In genomic region chr5:149433524-149434131, GRCh38 we compare ENCODE assay signal across 12 cellular contexts. TPM values are rescaled to one million over a fixed set of nuclear protein-coding genes. Genes with fewer than 3 reads are reported as not detected.
DNase-seq lines count a peak whose midpoint lies in the region; ATAC-seq and TF ChIP-seq lines count a peak whose summit lies in the region.
"Had no signal": no experiment of that assay in that cellular context is flagged by ENCODE, and none has a peak within 500 bp of the region (broad histone marks: within the 10 kb centered on the region; RNA-seq: fewer than 3 reads in every experiment).

No MANE protein-coding gene starts in this region.

- peaks cover 0 to 5% (median 0%) of the 10 kb centered on the region in 3 donors for H3K9me3 ChIP-seq in gastroesophageal sphincter
- no peaks in the 10 kb centered on the region for H3K9me3 ChIP-seq in vagina
- H3K9me3 ChIP-seq: thyroid gland had no signal

- TF ChIP-seq CTCF in gastroesophageal sphincter (IDR thresholded peaks at IDR 0.05): no peak
- TF ChIP-seq CTCF in nephron progenitor cell (IDR thresholded peaks at IDR 0.05): no peak
- TF ChIP-seq CTCF in vagina (IDR thresholded peaks at IDR 0.05): no peak
- no peak for TF ChIP-seq CTCF in CD14-positive monocyte (IDR thresholded peaks at IDR 0.05)

- H3K9me3 Mint-ChIP-seq in nephron progenitor cell: no peaks in the 10 kb centered on the region
- H3K9me3 Mint-ChIP-seq in CD14-positive monocyte: peaks cover 11 to 21% (median 17%) of the 10 kb centered on the region in 7 donors

- peak overlapping the region in 3 of 4 donors; percentile 93 to 95 (median 95) for H3K27ac ChIP-seq in gastroesophageal sphincter
- H3K27ac ChIP-seq in vagina: peak overlapping the region; percentile 53
- H3K27ac ChIP-seq: dorsolateral prefrontal cortex, PC-9, thyroid gland had no signal

- peaks cover 52% of the 10 kb centered on the region for H3K4me1 Mint-ChIP-seq in nephron progenitor cell
- H3K4me1 Mint-ChIP-seq in CD14-positive monocyte: peaks cover 27% of the 10 kb centered on the region

- H3K27ac Mint-ChIP-seq in nephron progenitor cell (peak overlapping the region; percentile 80), CD14-positive monocyte (peak overlapping the region in 1 of 7 donors; percentile 24)
- H3K27ac Mint-ChIP-seq: CD4-positive, CD25-positive, alpha-beta regulatory T cell had no signal

- H3K36me3 ChIP-seq in gastroesophageal sphincter (peaks cover 0 to 22% of the 10 kb centered on the region in 2 donors), vagina (peaks cover 0 to 13% of the 10 kb centered on the region in 2 donors)
- H3K36me3 ChIP-seq: thyroid gland had no signal

- DNase-seq in SIG-M5 treated with dmso at 0.1 percent for 504 hours (lab: John Stamatoyannopoulos, UW; ENCODE audit: unreplicated experiment): peak; percentile 24
- DNase-seq in SIG-M5 (lab: John Stamatoyannopoulos, UW): no peak
- DNase-seq in nephron progenitor cell: no peak
- DNase-seq in vagina (ENCODE audit: extremely low spot score in 2 of 2): no peak
- no peak for DNase-seq in CD14-positive monocyte (ENCODE audit: low spot score)
- DNase-seq in NCI-H2029 (lab: John Stamatoyannopoulos, UW): no peak

- peaks cover 10% of the 10 kb centered on the region for H3K27me3 Mint-ChIP-seq in nephron progenitor cell (ENCODE audit: low read depth, poor library complexity)
- H3K27me3 Mint-ChIP-seq in CD14-positive monocyte (ENCODE audit: low read depth in 3 of 3): peaks cover 0 to 10% (median 2%) of the 10 kb centered on the region in 3 donors
- H3K27me3 Mint-ChIP-seq: CD4-positive, CD25-positive, alpha-beta regulatory T cell had no signal

- peaks cover 0 to 62% (median 10%) of the 10 kb centered on the region in 3 donors for H3K4me1 ChIP-seq in gastroesophageal sphincter
- H3K4me1 ChIP-seq in vagina: peaks cover 40% of the 10 kb centered on the region
- H3K4me1 ChIP-seq: thyroid gland had no signal

- H3K4me3 ChIP-seq in gastroesophageal sphincter: no peak overlapping the region
- no peak overlapping the region for H3K4me3 ChIP-seq in vagina
- H3K4me3 ChIP-seq: dorsolateral prefrontal cortex, PC-9, thyroid gland had no signal

- no peak overlapping the region for H3K4me3 Mint-ChIP-seq in nephron progenitor cell
- no peak overlapping the region for H3K4me3 Mint-ChIP-seq in CD14-positive monocyte
- H3K4me3 Mint-ChIP-seq: CD4-positive, CD25-positive, alpha-beta regulatory T cell had no signal

- ATAC-seq in gastroesophageal sphincter (peak; percentile 2), HG03159 (IDR thresholded peaks at IDR 0.05; ENCODE audit: unreplicated experiment) (no peak)

- 17 to 31% methylated on average over 3 to 5 of the region's 8 CpGs for WGBS in gastroesophageal sphincter (ENCODE audit: low coverage in 1 of 2), 2 donors

- H3K27me3 ChIP-seq in gastroesophageal sphincter (no peaks in the 10 kb centered on the region), vagina (no peaks in the 10 kb centered on the region)
- H3K27me3 ChIP-seq: dorsolateral prefrontal cortex, thyroid gland had no signal

- intact Hi-C loops in vagina (cut with DNase I) (loop anchor here (5.0 kb wide), 1 partner anchor 51 kb away; no protein-coding TSS in a partner anchor), CD14-positive monocyte (cut with micrococcal nuclease) (no loop called here)

- TF ChIP-seq POLR2A in gastroesophageal sphincter (IDR thresholded peaks at IDR 0.05): peak; percentile 60 to 84
- TF ChIP-seq POLR2A in vagina (IDR thresholded peaks at IDR 0.05): no peak

- H3K36me3 Mint-ChIP-seq in nephron progenitor cell (ENCODE audit: low read depth) (peaks cover 10% of the 10 kb centered on the region), CD14-positive monocyte (peaks cover 0 to 11% of the 10 kb centered on the region in 2 donors)
- H3K36me3 Mint-ChIP-seq: CD4-positive, CD25-positive, alpha-beta regulatory T cell had no signal

- no peak for TF ChIP-seq EP300 in gastroesophageal sphincter (IDR thresholded peaks at IDR 0.05)

RNA-seq across cellular contexts. Expression of gene IL17B, which starts 54.5 kb away (rescaled TPM):
- 1 to 10 TPM; 2.3 to 7.2 (median 4.0) TPM for total RNA-seq in gastroesophageal sphincter
- total RNA-seq in vagina: 2.7 TPM
- not detected for polyA plus RNA-seq in CD14-positive monocyte
- total RNA-seq: CD4-positive, CD25-positive, alpha-beta regulatory T cell; PC-9 had no signal
- polyA plus RNA-seq: CD4-positive, CD25-positive, alpha-beta regulatory T cell had no signal

Comparison
In these comparisons a context has a peak if more than half of its experiments do, and no peak if none do; other contexts are left out.
1. POLR2A ChIP-seq: peak in gastroesophageal sphincter (2 of 2); none in vagina (0 of 2).